1 cellular context compared by ENCODE assay signal in genomic region chr6:56955171-56956155, GRCh38.
A peak's percentile ranks its signal among the peaks of the same experiment; 100 is the strongest.
TF ChIP-seq lines count a peak whose summit lies in the region.

No MANE protein-coding gene starts in this region.

TF ChIP-seq in HepG2, 621 proteins besides CTCF, POLR2A, EP300 and RAD21 (continued from another document and continues in another):
- TF ChIP-seq, protein P1, sequence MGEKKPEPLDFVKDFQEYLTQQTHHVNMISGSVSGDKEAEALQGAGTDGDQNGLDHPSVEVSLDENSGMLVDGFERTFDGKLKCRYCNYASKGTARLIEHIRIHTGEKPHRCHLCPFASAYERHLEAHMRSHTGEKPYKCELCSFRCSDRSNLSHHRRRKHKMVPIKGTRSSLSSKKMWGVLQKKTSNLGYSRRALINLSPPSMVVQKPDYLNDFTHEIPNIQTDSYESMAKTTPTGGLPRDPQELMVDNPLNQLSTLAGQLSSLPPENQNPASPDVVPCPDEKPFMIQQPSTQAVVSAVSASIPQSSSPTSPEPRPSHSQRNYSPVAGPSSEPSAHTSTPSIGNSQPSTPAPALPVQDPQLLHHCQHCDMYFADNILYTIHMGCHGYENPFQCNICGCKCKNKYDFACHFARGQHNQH (CRISPR knock-in tag; IDR thresholded peaks at IDR 0.05), result no peak; the same call in 1 of the 2 replicates
- TF ChIP-seq KAT8 (CRISPR knock-in tag; IDR thresholded peaks at IDR 0.05) (peak; percentile 34; the same call in 1 of the 2 replicates), ARID2 (CRISPR knock-in tag; IDR thresholded peaks at IDR 0.05; ENCODE audit: borderline replicate concordance) (no peak), ZNF616 (CRISPR knock-in tag; IDR thresholded peaks at IDR 0.05; ENCODE audit: low read depth) (no peak), TBL1XR1 (IDR thresholded peaks at IDR 0.05; ENCODE audit: borderline replicate concordance, low read length, partially characterized antibody) (no peak), ZNF800 (CRISPR knock-in tag; IDR thresholded peaks at IDR 0.05) (no peak; the same call in 1 of the 2 replicates), ZNF674 (CRISPR knock-in tag; IDR thresholded peaks at IDR 0.05; ENCODE audit: low read depth) (no peak), ZNF138 (CRISPR knock-in tag; IDR thresholded peaks at IDR 0.05; ENCODE audit: low read depth) (no peak), FOXA1 (IDR thresholded peaks at IDR 0.05) (no peak), FOXA1 (CRISPR knock-in tag; IDR thresholded peaks at IDR 0.05) (0 out of 2 replicates have a peak, but pooled peaks have one; percentile 8), ZNF17 (CRISPR knock-in tag; IDR thresholded peaks at IDR 0.05) (0 out of 2 replicates have a peak, but pooled peaks have one; percentile 61), ZNF234 (CRISPR knock-in tag; conservative IDR thresholded peaks at IDR 0.05) (no peak), ZNF143 (CRISPR knock-in tag; IDR thresholded peaks at IDR 0.05) (no peak), SP4 (CRISPR knock-in tag; IDR thresholded peaks at IDR 0.05) (no peak), GABPB1 (CRISPR knock-in tag; IDR thresholded peaks at IDR 0.05) (peak; percentile 81), SP140L (CRISPR knock-in tag; IDR thresholded peaks at IDR 0.05; ENCODE audit: borderline replicate concordance) (0 out of 2 replicates have a peak, but pooled peaks have one; percentile 48), ZNF547 (CRISPR knock-in tag; IDR thresholded peaks at IDR 0.05) (peak; percentile 72; the same call in 1 of the 2 replicates), PRMT3 (CRISPR knock-in tag; IDR thresholded peaks at IDR 0.05; ENCODE audit: borderline replicate concordance, low read depth) (no peak), ZNF615 (CRISPR knock-in tag; IDR thresholded peaks at IDR 0.05; ENCODE audit: borderline replicate concordance) (peak; percentile 91; the same call in 1 of the 2 replicates), ZNF317 (CRISPR knock-in tag; IDR thresholded peaks at IDR 0.05) (0 out of 2 replicates have a peak, but pooled peaks have one; percentile 2), ZNF510 (CRISPR knock-in tag; IDR thresholded peaks at IDR 0.05; ENCODE audit: low read depth) (no peak), ZNF121 (CRISPR knock-in tag; IDR thresholded peaks at IDR 0.05) (0 out of 2 replicates have a peak, but pooled peaks have one; percentile 30), GATAD2A (CRISPR knock-in tag; IDR thresholded peaks at IDR 0.05) (peak; percentile 76), KDM6A (CRISPR knock-in tag; IDR thresholded peaks at IDR 0.05; ENCODE audit: low read depth) (no peak), PAWR (CRISPR knock-in tag; IDR thresholded peaks at IDR 0.05; ENCODE audit: borderline replicate concordance) (no peak), SMAD9 (CRISPR knock-in tag; IDR thresholded peaks at IDR 0.05) (no peak), ZNF670 (CRISPR knock-in tag; IDR thresholded peaks at IDR 0.05; ENCODE audit: borderline replicate concordance) (no peak), AGO1 (IDR thresholded peaks at IDR 0.05; ENCODE audit: low read depth, low read length, poor library complexity, severe bottlenecking) (no peak), SIN3B (IDR thresholded peaks at IDR 0.05; ENCODE audit: low read length) (no peak), ZNF773 (CRISPR knock-in tag; IDR thresholded peaks at IDR 0.05; ENCODE audit: borderline replicate concordance) (no peak), REPIN1 (CRISPR knock-in tag; IDR thresholded peaks at IDR 0.05; ENCODE audit: borderline replicate concordance, low read depth) (no peak), ZFYVE20 (CRISPR knock-in tag; IDR thresholded peaks at IDR 0.05; ENCODE audit: borderline replicate concordance, low read depth) (no peak), SOX6 (IDR thresholded peaks at IDR 0.05) (no peak), SOX6 (CRISPR knock-in tag; IDR thresholded peaks at IDR 0.05) (peak; percentile 23; the same call in 1 of the 2 replicates), ARHGAP35 (CRISPR knock-in tag; IDR thresholded peaks at IDR 0.05; ENCODE audit: borderline replicate concordance) (no peak), MAFG (CRISPR knock-in tag; IDR thresholded peaks at IDR 0.05) (no peak), HNRNPK (IDR thresholded peaks at IDR 0.05; ENCODE audit: low read depth, low read length, poor library complexity, severe bottlenecking) (no peak), SSRP1 (CRISPR knock-in tag; IDR thresholded peaks at IDR 0.05) (peak; percentile 29; the same call in 1 of the 2 replicates), SKI (IDR thresholded peaks at IDR 0.05; ENCODE audit: partially characterized antibody) (peak; percentile 34), ZFX (CRISPR knock-in tag; IDR thresholded peaks at IDR 0.05; ENCODE audit: low read depth) (peak; percentile 45; the same call in 1 of the 2 replicates), REST (IDR thresholded peaks at IDR 0.05; ENCODE audit: borderline replicate concordance in 1 of 2, low read depth in 1 of 2, low read length in 2 of 2) (no peak), ZNF335 (CRISPR knock-in tag; IDR thresholded peaks at IDR 0.05) (no peak), KLF6 (CRISPR knock-in tag; IDR thresholded peaks at IDR 0.05) (peak; percentile 73), NFYC (CRISPR knock-in tag; IDR thresholded peaks at IDR 0.05) (no peak), ZNF572 (CRISPR knock-in tag; IDR thresholded peaks at IDR 0.05) (no peak), ZSCAN12 (CRISPR knock-in tag; IDR thresholded peaks at IDR 0.05) (no peak), NPAS2 (CRISPR knock-in tag; IDR thresholded peaks at IDR 0.05; ENCODE audit: borderline replicate concordance) (no peak)
- TF ChIP-seq, protein P2, sequence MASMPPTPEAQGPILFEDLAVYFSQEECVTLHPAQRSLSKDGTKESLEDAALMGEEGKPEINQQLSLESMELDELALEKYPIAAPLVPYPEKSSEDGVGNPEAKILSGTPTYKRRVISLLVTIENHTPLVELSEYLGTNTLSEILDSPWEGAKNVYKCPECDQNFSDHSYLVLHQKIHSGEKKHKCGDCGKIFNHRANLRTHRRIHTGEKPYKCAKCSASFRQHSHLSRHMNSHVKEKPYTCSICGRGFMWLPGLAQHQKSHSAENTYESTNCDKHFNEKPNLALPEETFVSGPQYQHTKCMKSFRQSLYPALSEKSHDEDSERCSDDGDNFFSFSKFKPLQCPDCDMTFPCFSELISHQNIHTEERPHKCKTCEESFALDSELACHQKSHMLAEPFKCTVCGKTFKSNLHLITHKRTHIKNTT (CRISPR knock-in tag; IDR thresholded peaks at IDR 0.05), result no peak
- TF ChIP-seq, protein P3, sequence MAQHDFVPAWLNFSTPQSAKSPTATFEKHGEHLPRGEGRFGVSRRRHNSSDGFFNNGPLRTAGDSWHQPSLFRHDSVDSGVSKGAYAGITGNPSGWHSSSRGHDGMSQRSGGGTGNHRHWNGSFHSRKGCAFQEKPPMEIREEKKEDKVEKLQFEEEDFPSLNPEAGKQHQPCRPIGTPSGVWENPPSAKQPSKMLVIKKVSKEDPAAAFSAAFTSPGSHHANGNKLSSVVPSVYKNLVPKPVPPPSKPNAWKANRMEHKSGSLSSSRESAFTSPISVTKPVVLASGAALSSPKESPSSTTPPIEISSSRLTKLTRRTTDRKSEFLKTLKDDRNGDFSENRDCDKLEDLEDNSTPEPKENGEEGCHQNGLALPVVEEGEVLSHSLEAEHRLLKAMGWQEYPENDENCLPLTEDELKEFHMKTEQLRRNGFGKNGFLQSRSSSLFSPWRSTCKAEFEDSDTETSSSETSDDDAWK (CRISPR knock-in tag; IDR thresholded peaks at IDR 0.05), result no peak
- TF ChIP-seq, protein P4, sequence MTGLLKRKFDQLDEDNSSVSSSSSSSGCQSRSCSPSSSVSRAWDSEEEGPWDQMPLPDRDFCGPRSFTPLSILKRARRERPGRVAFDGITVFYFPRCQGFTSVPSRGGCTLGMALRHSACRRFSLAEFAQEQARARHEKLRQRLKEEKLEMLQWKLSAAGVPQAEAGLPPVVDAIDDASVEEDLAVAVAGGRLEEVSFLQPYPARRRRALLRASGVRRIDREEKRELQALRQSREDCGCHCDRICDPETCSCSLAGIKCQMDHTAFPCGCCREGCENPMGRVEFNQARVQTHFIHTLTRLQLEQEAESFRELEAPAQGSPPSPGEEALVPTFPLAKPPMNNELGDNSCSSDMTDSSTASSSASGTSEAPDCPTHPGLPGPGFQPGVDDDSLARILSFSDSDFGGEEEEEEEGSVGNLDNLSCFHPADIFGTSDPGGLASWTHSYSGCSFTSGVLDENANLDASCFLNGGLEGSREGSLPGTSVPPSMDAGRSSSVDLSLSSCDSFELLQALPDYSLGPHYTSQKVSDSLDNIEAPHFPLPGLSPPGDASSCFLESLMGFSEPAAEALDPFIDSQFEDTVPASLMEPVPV (CRISPR knock-in tag; IDR thresholded peaks at IDR 0.05), result peak; percentile 25; the same call in 1 of the 2 replicates
- TF ChIP-seq, protein P5, sequence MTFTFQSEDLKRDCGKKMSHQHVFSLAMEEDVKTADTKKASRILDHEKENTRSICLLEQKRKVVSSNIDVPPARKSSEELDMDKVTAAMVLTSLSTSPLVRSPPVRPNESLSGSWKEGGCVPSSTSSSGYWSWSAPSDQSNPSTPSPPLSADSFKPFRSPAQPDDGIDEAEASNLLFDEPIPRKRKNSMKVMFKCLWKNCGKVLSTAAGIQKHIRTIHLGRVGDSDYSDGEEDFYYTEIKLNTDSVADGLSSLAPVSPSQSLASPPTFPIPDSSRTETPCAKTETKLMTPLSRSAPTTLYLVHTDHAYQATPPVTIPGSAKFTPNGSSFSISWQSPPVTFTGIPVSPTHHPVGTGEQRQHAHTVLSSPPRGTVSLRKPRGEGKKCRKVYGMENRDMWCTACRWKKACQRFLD (CRISPR knock-in tag; IDR thresholded peaks at IDR 0.05; ENCODE audit: borderline replicate concordance), result peak; percentile 21; the same call in 1 of the 2 replicates
- TF ChIP-seq, protein P6, sequence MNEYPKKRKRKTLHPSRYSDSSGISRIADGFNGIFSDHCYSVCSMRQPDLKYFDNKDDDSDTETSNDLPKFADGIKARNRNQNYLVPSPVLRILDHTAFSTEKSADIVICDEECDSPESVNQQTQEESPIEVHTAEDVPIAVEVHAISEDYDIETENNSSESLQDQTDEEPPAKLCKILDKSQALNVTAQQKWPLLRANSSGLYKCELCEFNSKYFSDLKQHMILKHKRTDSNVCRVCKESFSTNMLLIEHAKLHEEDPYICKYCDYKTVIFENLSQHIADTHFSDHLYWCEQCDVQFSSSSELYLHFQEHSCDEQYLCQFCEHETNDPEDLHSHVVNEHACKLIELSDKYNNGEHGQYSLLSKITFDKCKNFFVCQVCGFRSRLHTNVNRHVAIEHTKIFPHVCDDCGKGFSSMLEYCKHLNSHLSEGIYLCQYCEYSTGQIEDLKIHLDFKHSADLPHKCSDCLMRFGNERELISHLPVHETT (CRISPR knock-in tag; conservative IDR thresholded peaks at IDR 0.05), result 0 out of 2 replicates have a peak, but pooled peaks have one; percentile 17
- TF ChIP-seq, protein P7, sequence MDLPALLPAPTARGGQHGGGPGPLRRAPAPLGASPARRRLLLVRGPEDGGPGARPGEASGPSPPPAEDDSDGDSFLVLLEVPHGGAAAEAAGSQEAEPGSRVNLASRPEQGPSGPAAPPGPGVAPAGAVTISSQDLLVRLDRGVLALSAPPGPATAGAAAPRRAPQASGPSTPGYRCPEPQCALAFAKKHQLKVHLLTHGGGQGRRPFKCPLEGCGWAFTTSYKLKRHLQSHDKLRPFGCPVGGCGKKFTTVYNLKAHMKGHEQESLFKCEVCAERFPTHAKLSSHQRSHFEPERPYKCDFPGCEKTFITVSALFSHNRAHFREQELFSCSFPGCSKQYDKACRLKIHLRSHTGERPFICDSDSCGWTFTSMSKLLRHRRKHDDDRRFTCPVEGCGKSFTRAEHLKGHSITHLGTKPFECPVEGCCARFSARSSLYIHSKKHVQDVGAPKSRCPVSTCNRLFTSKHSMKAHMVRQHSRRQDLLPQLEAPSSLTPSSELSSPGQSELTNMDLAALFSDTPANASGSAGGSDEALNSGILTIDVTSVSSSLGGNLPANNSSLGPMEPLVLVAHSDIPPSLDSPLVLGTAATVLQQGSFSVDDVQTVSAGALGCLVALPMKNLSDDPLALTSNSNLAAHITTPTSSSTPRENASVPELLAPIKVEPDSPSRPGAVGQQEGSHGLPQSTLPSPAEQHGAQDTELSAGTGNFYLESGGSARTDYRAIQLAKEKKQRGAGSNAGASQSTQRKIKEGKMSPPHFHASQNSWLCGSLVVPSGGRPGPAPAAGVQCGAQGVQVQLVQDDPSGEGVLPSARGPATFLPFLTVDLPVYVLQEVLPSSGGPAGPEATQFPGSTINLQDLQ (CRISPR knock-in tag; IDR thresholded peaks at IDR 0.05), result no peak
